Comparison of ENCODE assay signal across 8 cellular contexts in genomic region chr2:176997074-176997791, GRCh38.
A peak's percentile ranks its signal among the peaks of the same experiment; 100 is the strongest.
DNase-seq lines count a peak whose midpoint lies in the region; ATAC-seq and TF ChIP-seq lines count a peak whose summit lies in the region.

No MANE protein-coding gene starts in this region.

- POLR2A ChIA-PET in naive thymus-derived CD8-positive, alpha-beta T cell (lab: Charles Lee), result no interaction called here

- 45 to 51% methylated on average over 5 of the region's 5 CpGs for WGBS in sigmoid colon, 2 donors

- intact Hi-C loops in activated T-helper 1 cell treated with anti-CD3 and anti-CD28 coated beads, Interleukin-12 subunit alpha, Interleukin-12 subunit beta, Interleukin-2, Interleukin-4 antibody, amounts not matched to agents 30 ng/mL and 10 ng/mL and 1 ng/mL, durations not matched to agents 14 hours and 24 hours and 36 hours (cut with micrococcal nuclease), result loop anchor here (1.0 to 5.0 kb wide), 3 partner anchors 65 to 265 kb away; partner anchors contain the start of gene NFE2L2
- intact Hi-C loops in sigmoid colon (cut with DNase I), result no loop called here

- H3K36me3 ChIP-seq in sigmoid colon, result no peaks in the 10 kb centered on the region

- no peak for TF ChIP-seq CTCF in sigmoid colon (IDR thresholded peaks at IDR 0.05)

- no peaks in the 10 kb centered on the region for H3K27me3 ChIP-seq in sigmoid colon

- H3K4me3 ChIP-seq in sigmoid colon, result no peak overlapping the region

- no peaks in the 10 kb centered on the region for H3K36me3 Mint-ChIP-seq in activated T-cell treated with anti-CD3 and anti-CD28 coated beads, Interleukin-2, amount 50 U/mL, for 24 hours (ENCODE audit: low read depth)
- H3K36me3 Mint-ChIP-seq in activated T-helper 1 cell treated with anti-CD3 and anti-CD28 coated beads, Interleukin-12 subunit alpha, Interleukin-12 subunit beta, Interleukin-2, Interleukin-4 antibody, amounts not matched to agents 30 ng/mL and 10 ng/mL and 1 ng/mL, durations not matched to agents 14 hours and 24 hours and 36 hours (ENCODE audit: low read depth), result peaks cover 5% of the 10 kb centered on the region
- H3K36me3 Mint-ChIP-seq in naive thymus-derived CD8-positive, alpha-beta T cell, result no peaks in the 10 kb centered on the region

- peaks cover 0 to 6% (median 2%) of the 10 kb centered on the region in 4 donors for H3K4me1 ChIP-seq in sigmoid colon

- TF ChIP-seq POLR2A in sigmoid colon (IDR thresholded peaks at IDR 0.05), result no peak

- H3K9me3 Mint-ChIP-seq in activated T-cell treated with anti-CD3 and anti-CD28 coated beads, Interleukin-2, amount 50 U/mL, for 24 hours, result no peaks in the 10 kb centered on the region
- peaks cover 12% of the 10 kb centered on the region for H3K9me3 Mint-ChIP-seq in activated T-helper 1 cell treated with anti-CD3 and anti-CD28 coated beads, Interleukin-12 subunit alpha, Interleukin-12 subunit beta, Interleukin-2, Interleukin-4 antibody, amounts not matched to agents 30 ng/mL and 10 ng/mL and 1 ng/mL, durations not matched to agents 14 hours and 24 hours and 36 hours
- peaks cover 0 to 5% (median 0%) of the 10 kb centered on the region in 9 donors for H3K9me3 Mint-ChIP-seq in naive thymus-derived CD8-positive, alpha-beta T cell

- no peak overlapping the region for H3K4me3 Mint-ChIP-seq in activated T-cell treated with anti-CD3 and anti-CD28 coated beads, Interleukin-2, amount 50 U/mL, for 24 hours
- H3K4me3 Mint-ChIP-seq in activated T-helper 1 cell treated with anti-CD3 and anti-CD28 coated beads, Interleukin-12 subunit alpha, Interleukin-12 subunit beta, Interleukin-2, Interleukin-4 antibody, amounts not matched to agents 30 ng/mL and 10 ng/mL and 1 ng/mL, durations not matched to agents 14 hours and 24 hours and 36 hours, result no peak overlapping the region
- peak overlapping the region in 8 of 10 donors; percentile 6 to 75 (median 50) for H3K4me3 Mint-ChIP-seq in naive thymus-derived CD8-positive, alpha-beta T cell

- H3K4me1 Mint-ChIP-seq in activated T-cell treated with anti-CD3 and anti-CD28 coated beads, Interleukin-2, amount 50 U/mL, for 24 hours (ENCODE audit: low read depth), result peaks cover 28% of the 10 kb centered on the region
- peaks cover 29% of the 10 kb centered on the region for H3K4me1 Mint-ChIP-seq in activated T-helper 1 cell treated with anti-CD3 and anti-CD28 coated beads, Interleukin-12 subunit alpha, Interleukin-12 subunit beta, Interleukin-2, Interleukin-4 antibody, amounts not matched to agents 30 ng/mL and 10 ng/mL and 1 ng/mL, durations not matched to agents 14 hours and 24 hours and 36 hours (ENCODE audit: low read depth)
- peaks cover 6 to 24% (median 17%) of the 10 kb centered on the region in 4 donors for H3K4me1 Mint-ChIP-seq in naive thymus-derived CD8-positive, alpha-beta T cell

- H3K27me3 Mint-ChIP-seq in activated T-cell treated with anti-CD3 and anti-CD28 coated beads, Interleukin-2, amount 50 U/mL, for 24 hours, result peaks cover 11% of the 10 kb centered on the region
- peaks cover 12% of the 10 kb centered on the region for H3K27me3 Mint-ChIP-seq in activated T-helper 1 cell treated with anti-CD3 and anti-CD28 coated beads, Interleukin-12 subunit alpha, Interleukin-12 subunit beta, Interleukin-2, Interleukin-4 antibody, amounts not matched to agents 30 ng/mL and 10 ng/mL and 1 ng/mL, durations not matched to agents 14 hours and 24 hours and 36 hours (ENCODE audit: insufficient read depth)
- H3K27me3 Mint-ChIP-seq in naive thymus-derived CD8-positive, alpha-beta T cell, result no peaks in the 10 kb centered on the region

- H3K27ac ChIP-seq in sigmoid colon, result no peak overlapping the region

- peak overlapping the region; percentile 24 for H3K27ac Mint-ChIP-seq in activated T-cell treated with anti-CD3 and anti-CD28 coated beads, Interleukin-2, amount 50 U/mL, for 24 hours
- H3K27ac Mint-ChIP-seq in activated T-helper 1 cell treated with anti-CD3 and anti-CD28 coated beads, Interleukin-12 subunit alpha, Interleukin-12 subunit beta, Interleukin-2, Interleukin-4 antibody, amounts not matched to agents 30 ng/mL and 10 ng/mL and 1 ng/mL, durations not matched to agents 14 hours and 24 hours and 36 hours, result peak overlapping the region; percentile 82
- peak overlapping the region in 9 of 10 donors; percentile 29 to 91 (median 68) for H3K27ac Mint-ChIP-seq in naive thymus-derived CD8-positive, alpha-beta T cell

- ATAC-seq in HG03039 (IDR thresholded peaks at IDR 0.05; ENCODE audit: unreplicated experiment), result peak; percentile 64
- peak; percentile 68 to 76 for ATAC-seq in naive thymus-derived CD8-positive, alpha-beta T cell

- DNase-seq in activated T-cell treated with anti-CD3 and anti-CD28 coated beads, Interleukin-2, amount 50 U/mL, for 24 hours, result no peak
- no peak for DNase-seq in activated T-cell treated with anti-CD3 and anti-CD28 coated beads, Interleukin-2, amount 50 U/mL, for 1 hour
- DNase-seq in activated T-helper 1 cell treated with anti-CD3 and anti-CD28 coated beads, Interleukin-12 subunit alpha, Interleukin-12 subunit beta, Interleukin-2, Interleukin-4 antibody, amounts not matched to agents 30 ng/mL and 10 ng/mL and 1 ng/mL, durations not matched to agents 14 hours and 24 hours and 36 hours (ENCODE audit: low spot score), result peak; percentile 2
- DNase-seq in naive thymus-derived CD8-positive, alpha-beta T cell, result peak in 3 of 10 donors; percentile 15 to 37 (median 27)
- DNase-seq in sigmoid colon (no peak), NCI-H69 (lab: John Stamatoyannopoulos, UW) (no peak), NCI-H1417 treated with DMSO at 0.1 percent for 48 hours (lab: John Stamatoyannopoulos, UW) (no peak)

- no peak for TF ChIP-seq EP300 in sigmoid colon (IDR thresholded peaks at IDR 0.05)

- H3K9me3 ChIP-seq in sigmoid colon, result no peaks in the 10 kb centered on the region

Comparison
In these comparisons a context has a peak if more than half of its experiments do, and no peak if none do; other contexts are left out.
1. H3K27ac Mint-ChIP-seq: peak in every context shown above with its lines; median percentile 82 in activated T-helper 1 cell treated with anti-CD3 and anti-CD28 coated beads, Interleukin-12 subunit alpha, Interleukin-12 subunit beta, Interleukin-2, Interleukin-4 antibody, amounts not matched to agents 30 ng/mL and 10 ng/mL and 1 ng/mL, durations not matched to agents 14 hours and 24 hours and 36 hours; 68 in naive thymus-derived CD8-positive, alpha-beta T cell; 24 in activated T-cell treated with anti-CD3 and anti-CD28 coated beads, Interleukin-2, amount 50 U/mL, for 24 hours.
2. H3K4me3 Mint-ChIP-seq: peak in naive thymus-derived CD8-positive, alpha-beta T cell (8 of 10); none in activated T-cell treated with anti-CD3 and anti-CD28 coated beads, Interleukin-2, amount 50 U/mL, for 24 hours (single experiment) and activated T-helper 1 cell treated with anti-CD3 and anti-CD28 coated beads, Interleukin-12 subunit alpha, Interleukin-12 subunit beta, Interleukin-2, Interleukin-4 antibody, amounts not matched to agents 30 ng/mL and 10 ng/mL and 1 ng/mL, durations not matched to agents 14 hours and 24 hours and 36 hours (single experiment).